In the genomic region with DNA sequence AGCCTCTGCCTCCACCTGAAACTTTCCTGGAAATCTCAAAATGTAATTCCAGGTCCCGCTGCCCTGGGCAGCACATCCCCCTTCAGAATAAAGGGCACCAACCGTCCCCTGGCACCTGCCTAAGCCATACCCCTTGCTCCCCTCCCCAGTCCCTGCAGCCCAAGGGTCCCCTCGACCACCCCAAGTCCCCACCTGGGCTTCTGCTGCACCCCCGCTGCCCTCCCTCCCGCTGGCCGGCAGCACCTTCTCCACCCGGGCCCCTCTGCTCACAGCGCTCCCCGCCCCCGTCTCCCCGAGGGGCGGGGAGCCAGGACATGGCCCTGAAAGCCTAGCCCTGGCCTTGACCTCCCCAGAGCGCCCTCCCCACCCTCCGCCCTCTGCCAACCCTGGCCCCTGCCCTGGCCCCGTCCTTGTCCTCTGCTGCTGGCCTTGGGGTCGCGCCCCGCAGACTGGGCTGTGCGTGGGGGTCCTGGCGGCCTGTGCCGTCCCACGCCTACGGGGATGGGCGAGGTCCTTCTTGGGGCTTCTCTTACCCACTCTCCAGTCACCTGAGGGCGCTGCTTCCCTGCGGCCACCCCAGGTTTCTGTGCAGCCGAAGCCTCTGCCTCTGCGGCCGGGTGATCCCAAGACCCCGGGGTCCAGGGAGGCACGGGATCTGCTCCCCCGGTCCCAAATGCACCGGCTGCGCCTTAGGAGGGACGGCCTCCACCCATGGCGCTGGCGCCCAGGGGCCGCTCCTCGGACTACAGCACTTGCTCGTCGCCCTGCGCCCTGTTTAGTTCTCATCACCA, we compare ENCODE assay signal across 15 cellular contexts. TPM values are rescaled to one million over a fixed set of nuclear protein-coding genes. Genes with fewer than 3 reads are reported as not detected.
DNase-seq lines count a peak whose midpoint lies in the region; ATAC-seq and TF ChIP-seq lines count a peak whose summit lies in the region.
"Had no signal": no experiment of that assay in that cellular context is flagged by ENCODE, and none has a peak within 500 bp of the region (broad histone marks: within the 10 kb centered on the region; RNA-seq: fewer than 3 reads in every experiment).

No MANE protein-coding gene starts in this region.

- H3K9me3 ChIP-seq in WERI-Rb-1 (ENCODE audit: severe bottlenecking) (no peaks in the 10 kb centered on the region), left ventricle myocardium inferior (replicated peaks) (no peaks in the 10 kb centered on the region)
- H3K9me3 ChIP-seq: Caco-2, suprapubic skin had no signal

- ATAC-seq in stimulated activated naive CD8-positive, alpha-beta T cell treated with anti-CD3 and anti-CD28 coated beads, Interleukin-15, amount 100 ng/mL, for 72 hours = peak; percentile 7
- no peak for ATAC-seq in omental fat pad (ENCODE audit: low FRiP score)
- no peak for ATAC-seq in GM21515 (IDR thresholded peaks at IDR 0.05; ENCODE audit: unreplicated experiment)

- H3K27me3 Mint-ChIP-seq in stimulated activated naive CD8-positive, alpha-beta T cell treated with anti-CD3 and anti-CD28 coated beads, Interleukin-15, amount 100 ng/mL, for 72 hours = no peaks in the 10 kb centered on the region

- H3K27ac Mint-ChIP-seq in stimulated activated naive CD8-positive, alpha-beta T cell treated with anti-CD3 and anti-CD28 coated beads, Interleukin-15, amount 100 ng/mL, for 72 hours = no peak overlapping the region

- no peak overlapping the region for H3K4me3 Mint-ChIP-seq in stimulated activated naive CD8-positive, alpha-beta T cell treated with anti-CD3 and anti-CD28 coated beads, Interleukin-15, amount 100 ng/mL, for 72 hours

- H3K36me3 ChIP-seq in WERI-Rb-1 (peaks cover 39% of the 10 kb centered on the region), left ventricle myocardium inferior (peaks cover 21% of the 10 kb centered on the region)

- peaks cover 6% of the 10 kb centered on the region for H3K4me1 ChIP-seq in left ventricle myocardium inferior

- no peaks in the 10 kb centered on the region for H3K9me3 Mint-ChIP-seq in stimulated activated naive CD8-positive, alpha-beta T cell treated with anti-CD3 and anti-CD28 coated beads, Interleukin-15, amount 100 ng/mL, for 72 hours

- H3K4me3 ChIP-seq in WERI-Rb-1 (ENCODE audit: low read depth, low read length) = no peak overlapping the region
- no peak overlapping the region for H3K4me3 ChIP-seq in left ventricle myocardium inferior
- H3K4me3 ChIP-seq: suprapubic skin had no signal

- DNase-seq in activated effector memory CD4-positive, alpha-beta T cell treated with anti-CD3 and anti-CD28 coated beads, Interleukin-2, amount 50 U/mL, for 16 hours = peak; percentile 53
- DNase-seq in activated effector memory CD4-positive, alpha-beta T cell treated with Interleukin-2 at 50 U/mL for 16 hours = no peak
- DNase-seq in WERI-Rb-1 = peak; percentile 9
- DNase-seq in left ventricle myocardium inferior = peak; percentile 13
- peak in 1 of 2 donors; percentile 9 for DNase-seq in stimulated activated naive CD8-positive, alpha-beta T cell treated with anti-CD3 and anti-CD28 coated beads, Interleukin-15, amount 100 ng/mL, for 72 hours
- no peak for DNase-seq in omental fat pad (ENCODE audit: low spot score)
- DNase-seq in DMS153 (lab: John Stamatoyannopoulos, UW) = no peak
- DNase-seq: hypothalamus, NCI-H1694 treated with DMSO at 0.1 percent for 48 hours, NCI-H69, small intestine, T-helper 2 cell had no signal

- intact Hi-C loops in left ventricle myocardium inferior (cut with micrococcal nuclease) = no loop called here

- H3K4me1 Mint-ChIP-seq in stimulated activated naive CD8-positive, alpha-beta T cell treated with anti-CD3 and anti-CD28 coated beads, Interleukin-15, amount 100 ng/mL, for 72 hours = peaks cover 25% of the 10 kb centered on the region

- TF ChIP-seq CTCF in WERI-Rb-1 (IDR thresholded peaks at IDR 0.05; ENCODE audit: low read depth, low read length) (peak; percentile 27; the same call in 1 of the 2 replicates), left ventricle myocardium inferior (IDR thresholded peaks at IDR 0.05; ENCODE audit: borderline replicate concordance) (no peak), omental fat pad (IDR thresholded peaks at IDR 0.05) (no peak)

- H3K27me3 ChIP-seq in WERI-Rb-1 (ENCODE audit: insufficient read depth, low read depth, severe bottlenecking) = no peaks in the 10 kb centered on the region
- H3K27me3 ChIP-seq in left ventricle myocardium inferior (ENCODE audit: low read depth) = peaks cover 7% of the 10 kb centered on the region
- H3K27me3 ChIP-seq: suprapubic skin had no signal

- no peak overlapping the region for H3K27ac ChIP-seq in WERI-Rb-1
- no peak overlapping the region for H3K27ac ChIP-seq in left ventricle myocardium inferior (replicated peaks)
- H3K27ac ChIP-seq: suprapubic skin had no signal

RNA-seq across cellular contexts. Expression of a gene that starts 41.7 kb away (rescaled TPM):
- 6.0 TPM for total RNA-seq in left ventricle myocardium inferior
- total RNA-seq in omental fat pad = 10 to 100 TPM in 2 of 4 donors, 1 to 10 TPM in 2; 8.5 to 28.3 (median 13.6) TPM

RNA-seq across cellular contexts. Expression of a gene that starts 55.5 kb away (rescaled TPM):
- total RNA-seq in left ventricle myocardium inferior (52.0 TPM), omental fat pad (10 to 100 TPM; 45.4 to 79.0 (median 51.9) TPM)

Comparison
In these comparisons a context has a peak if more than half of its experiments do, and no peak if none do; other contexts are left out.
1. DNase-seq: peak in activated effector memory CD4-positive, alpha-beta T cell treated with anti-CD3 and anti-CD28 coated beads, Interleukin-2, amount 50 U/mL, for 16 hours (single experiment), WERI-Rb-1 (single experiment) and left ventricle myocardium inferior (single experiment); none in activated effector memory CD4-positive, alpha-beta T cell treated with Interleukin-2 at 50 U/mL for 16 hours (single experiment), omental fat pad (single experiment) and DMS153 (single experiment).